ENCODE assay signal across 1 cellular context in genomic region chr1:27568247-27569087, GRCh38.
TF ChIP-seq lines count a peak whose summit lies in the region.

No MANE protein-coding gene starts in this region.

TF ChIP-seq in GM12878, 131 proteins besides CTCF, POLR2A, EP300 and RAD21 (continued from another document and continues in another):
- TF ChIP-seq E4F1 (IDR thresholded peaks at IDR 0.05; ENCODE audit: borderline replicate concordance, partially characterized antibody) (no peak), ZBTB33 (IDR thresholded peaks at IDR 0.05) (no peak), SKIL (IDR thresholded peaks at IDR 0.05; ENCODE audit: low read depth, poor library complexity, severe bottlenecking) (no peak), PKNOX1 (IDR thresholded peaks at IDR 0.05) (peak; percentile 38), POLR2AphosphoS5 (IDR thresholded peaks at IDR 0.05; ENCODE audit: low read length) (no peak), E2F4 (IDR thresholded peaks at IDR 0.05; ENCODE audit: low read depth, low read length) (no peak), PAX5 (IDR thresholded peaks at IDR 0.05; ENCODE audit: borderline replicate concordance, low read depth, low read length) (no peak), MYC (IDR thresholded peaks at IDR 0.05; ENCODE audit: insufficient read depth, insufficient read length, insufficient replicate concordance, low read length, severe bottlenecking) (no peak), SREBF2 (IDR thresholded peaks at IDR 0.05; ENCODE audit: low read length) (no peak), CREB1 (IDR thresholded peaks at IDR 0.05; ENCODE audit: low read depth) (peak; percentile 26; the same call in 1 of the 2 replicates), ZNF592 (IDR thresholded peaks at IDR 0.05) (no peak), USF2 (IDR thresholded peaks at IDR 0.05; ENCODE audit: borderline replicate concordance, low read depth, low read length) (no peak), ZZZ3 (IDR thresholded peaks at IDR 0.05; ENCODE audit: control insufficient read depth, insufficient read length, low read depth) (no peak), ZNF217 (IDR thresholded peaks at IDR 0.05) (0 out of 2 replicates have a peak, but pooled peaks have one; percentile 37), TARDBP (IDR thresholded peaks at IDR 0.05; ENCODE audit: borderline replicate concordance) (no peak), FOS (IDR thresholded peaks at IDR 0.05; ENCODE audit: borderline replicate concordance, extremely low read depth, insufficient read length) (no peak), MEF2B (IDR thresholded peaks at IDR 0.05; ENCODE audit: partially characterized antibody, poor library complexity, severe bottlenecking) (no peak), CEBPZ (IDR thresholded peaks at IDR 0.05; ENCODE audit: low read depth, low read length) (no peak), REST (IDR thresholded peaks at IDR 0.05; ENCODE audit: low read depth, low read length) (no peak), BACH1 (IDR thresholded peaks at IDR 0.05; ENCODE audit: borderline replicate concordance) (peak; percentile 82), PRDM15 (CRISPR knock-in tag; IDR thresholded peaks at IDR 0.05) (no peak), MEF2A (IDR thresholded peaks at IDR 0.05; ENCODE audit: insufficient read depth, low read depth, low read length) (no peak), KDM1A (IDR thresholded peaks at IDR 0.05; ENCODE audit: borderline replicate concordance) (no peak), SMAD5 (IDR thresholded peaks at IDR 0.05; ENCODE audit: low read depth) (no peak)
